Comparison of ENCODE assay signal across 9 cellular contexts in the genomic region with DNA sequence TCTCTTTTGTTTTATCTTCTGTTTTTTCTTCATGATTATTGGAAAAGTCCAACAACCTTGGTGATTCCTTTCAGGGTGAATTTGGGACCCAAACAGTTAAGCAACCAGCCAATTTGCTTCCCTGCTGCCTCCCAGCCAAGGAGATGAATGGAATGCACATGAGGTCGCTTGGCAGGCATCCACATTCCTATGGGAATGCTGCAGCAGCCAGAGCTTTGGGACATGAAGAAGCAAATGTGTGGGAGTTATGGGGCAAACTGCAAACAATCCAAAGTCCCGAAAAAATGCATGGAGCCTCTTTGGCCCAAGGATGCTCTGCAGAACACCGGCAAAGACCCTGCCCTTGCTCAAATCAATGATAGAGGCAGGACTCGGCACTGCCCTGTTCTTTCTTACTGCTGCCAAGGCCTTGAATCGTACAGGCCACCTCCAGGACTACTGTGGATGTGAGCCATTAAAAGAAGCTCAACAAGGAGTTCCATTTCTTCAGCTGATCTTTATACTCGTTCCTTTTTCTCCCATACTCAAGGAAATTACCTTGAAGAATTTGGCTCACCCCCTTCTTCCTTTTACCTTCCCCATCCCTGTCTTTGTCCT.
A peak's percentile ranks its signal among the peaks of the same experiment; 100 is the strongest.
DNase-seq lines count a peak whose midpoint lies in the region; ATAC-seq lines count a peak whose summit lies in the region.
"Had no signal": no experiment of that assay in that cellular context is flagged by ENCODE, and none has a peak within 500 bp of the region (broad histone marks: within the 10 kb centered on the region; RNA-seq: fewer than 3 reads in every experiment).

No MANE protein-coding gene starts in this region.

- peak; percentile 69 to 70 for ATAC-seq in left cardiac atrium
- ATAC-seq in GM21360 (IDR thresholded peaks at IDR 0.05; ENCODE audit: unreplicated experiment) = no peak
- ATAC-seq in GM21723 (IDR thresholded peaks at IDR 0.05; ENCODE audit: unreplicated experiment) = no peak

- intact Hi-C loops in left cardiac atrium (cut with DNase I) = no loop called here

- DNase-seq in GM04503 (ENCODE audit: low read depth) (peak; percentile 92), amniotic epithelial cell (ENCODE audit: low read depth) (peak; percentile 92), left cardiac atrium (peak; percentile 84), pulmonary artery endothelial cell (ENCODE audit: low read depth, low spot score) (peak; percentile 46), OCI-M1 (lab: John Stamatoyannopoulos, UW) (no peak)
- DNase-seq in stimulated activated CD4-positive, alpha-beta T cell treated with anti-CD3 and anti-CD28 coated beads, Interleukin-4, amount 100 ng/mL, for 24 hours = no peak
- DNase-seq: KG1 had no signal

Comparison
In these comparisons a context has a peak if more than half of its experiments do, and no peak if none do; other contexts are left out.
1. DNase-seq: peak in GM04503 (single experiment), amniotic epithelial cell (single experiment), left cardiac atrium (single experiment) and pulmonary artery endothelial cell (single experiment); none in OCI-M1 (single experiment) and stimulated activated CD4-positive, alpha-beta T cell treated with anti-CD3 and anti-CD28 coated beads, Interleukin-4, amount 100 ng/mL, for 24 hours (single experiment).
2. ATAC-seq: peak in left cardiac atrium (2 of 2); none in GM21360 (single experiment) and GM21723 (single experiment).